In the genomic region with DNA sequence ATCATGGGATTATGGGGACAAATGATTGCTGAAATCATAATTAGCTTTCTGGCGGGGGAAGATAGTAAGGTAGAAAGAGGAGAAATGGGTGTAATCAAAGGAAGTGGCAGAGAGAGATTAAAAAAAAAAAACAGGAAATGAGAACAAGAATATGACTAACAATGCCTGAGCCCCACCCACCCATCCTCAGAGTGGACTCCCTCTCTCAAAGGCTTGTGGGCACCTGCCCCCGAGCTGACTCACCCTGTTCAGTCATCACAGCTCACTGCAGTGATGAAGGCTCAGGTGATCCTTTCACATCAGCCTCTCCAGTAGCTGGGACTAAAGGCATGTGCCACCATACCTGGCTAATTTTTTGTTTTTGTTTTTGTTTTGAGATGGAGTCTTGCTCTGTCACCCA, we compare ENCODE assay signal across 1 cellular context.
A peak's percentile ranks its signal among the peaks of the same experiment; 100 is the strongest.
TF ChIP-seq lines count a peak whose summit lies in the region.

No MANE protein-coding gene starts in this region.

TF ChIP-seq in GM12878, 131 proteins besides CTCF, POLR2A, EP300 and RAD21 (continued from another document and continues in another):
- no peak for TF ChIP-seq E4F1 (IDR thresholded peaks at IDR 0.05; ENCODE audit: borderline replicate concordance, partially characterized antibody)
- no peak for TF ChIP-seq HCFC1 (IDR thresholded peaks at IDR 0.05; ENCODE audit: low read length)
- no peak for TF ChIP-seq NR2F1 (conservative IDR thresholded peaks at IDR 0.05)
- no peak for TF ChIP-seq ZNF622 (IDR thresholded peaks at IDR 0.05)
- TF ChIP-seq HDAC2 (IDR thresholded peaks at IDR 0.05), result no peak
- no peak for TF ChIP-seq IKZF1 (conservative IDR thresholded peaks at IDR 0.05)
- TF ChIP-seq, protein P1, sequence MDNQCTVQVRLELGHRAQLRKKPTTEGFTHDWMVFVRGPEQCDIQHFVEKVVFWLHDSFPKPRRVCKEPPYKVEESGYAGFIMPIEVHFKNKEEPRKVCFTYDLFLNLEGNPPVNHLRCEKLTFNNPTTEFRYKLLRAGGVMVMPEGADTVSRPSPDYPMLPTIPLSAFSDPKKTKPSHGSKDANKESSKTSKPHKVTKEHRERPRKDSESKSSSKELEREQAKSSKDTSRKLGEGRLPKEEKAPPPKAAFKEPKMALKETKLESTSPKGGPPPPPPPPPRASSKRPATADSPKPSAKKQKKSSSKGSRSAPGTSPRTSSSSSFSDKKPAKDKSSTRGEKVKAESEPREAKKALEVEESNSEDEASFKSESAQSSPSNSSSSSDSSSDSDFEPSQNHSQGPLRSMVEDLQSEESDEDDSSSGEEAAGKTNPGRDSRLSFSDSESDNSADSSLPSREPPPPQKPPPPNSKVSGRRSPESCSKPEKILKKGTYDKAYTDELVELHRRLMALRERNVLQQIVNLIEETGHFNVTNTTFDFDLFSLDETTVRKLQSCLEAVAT (IDR thresholded peaks at IDR 0.05), result no peak
- TF ChIP-seq, protein P2, sequence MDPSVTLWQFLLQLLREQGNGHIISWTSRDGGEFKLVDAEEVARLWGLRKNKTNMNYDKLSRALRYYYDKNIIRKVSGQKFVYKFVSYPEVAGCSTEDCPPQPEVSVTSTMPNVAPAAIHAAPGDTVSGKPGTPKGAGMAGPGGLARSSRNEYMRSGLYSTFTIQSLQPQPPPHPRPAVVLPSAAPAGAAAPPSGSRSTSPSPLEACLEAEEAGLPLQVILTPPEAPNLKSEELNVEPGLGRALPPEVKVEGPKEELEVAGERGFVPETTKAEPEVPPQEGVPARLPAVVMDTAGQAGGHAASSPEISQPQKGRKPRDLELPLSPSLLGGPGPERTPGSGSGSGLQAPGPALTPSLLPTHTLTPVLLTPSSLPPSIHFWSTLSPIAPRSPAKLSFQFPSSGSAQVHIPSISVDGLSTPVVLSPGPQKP (IDR thresholded peaks at IDR 0.05; ENCODE audit: low read depth, low read length), result no peak
- no peak for TF ChIP-seq FOXK2 (IDR thresholded peaks at IDR 0.05)
- no peak for TF ChIP-seq KLF5 (IDR thresholded peaks at IDR 0.05; ENCODE audit: partially characterized antibody)
- no peak for TF ChIP-seq CBX5 (IDR thresholded peaks at IDR 0.05; ENCODE audit: low read depth)
- TF ChIP-seq NFXL1 (IDR thresholded peaks at IDR 0.05; ENCODE audit: borderline replicate concordance), result no peak
- no peak for TF ChIP-seq BMI1 (IDR thresholded peaks at IDR 0.05; ENCODE audit: borderline replicate concordance)
- no peak for TF ChIP-seq TBL1XR1 (IDR thresholded peaks at IDR 0.05; ENCODE audit: low read depth, low read length)
- peak; percentile 63; the same call in 1 of the 2 replicates for TF ChIP-seq NFIC (IDR thresholded peaks at IDR 0.05; ENCODE audit: low read depth, low read length)
- TF ChIP-seq FOS (IDR thresholded peaks at IDR 0.05; ENCODE audit: borderline replicate concordance, extremely low read depth, insufficient read length), result no peak
- TF ChIP-seq MYB (IDR thresholded peaks at IDR 0.05; ENCODE audit: borderline replicate concordance, low read depth, low read length), result no peak
- TF ChIP-seq, protein P3, sequence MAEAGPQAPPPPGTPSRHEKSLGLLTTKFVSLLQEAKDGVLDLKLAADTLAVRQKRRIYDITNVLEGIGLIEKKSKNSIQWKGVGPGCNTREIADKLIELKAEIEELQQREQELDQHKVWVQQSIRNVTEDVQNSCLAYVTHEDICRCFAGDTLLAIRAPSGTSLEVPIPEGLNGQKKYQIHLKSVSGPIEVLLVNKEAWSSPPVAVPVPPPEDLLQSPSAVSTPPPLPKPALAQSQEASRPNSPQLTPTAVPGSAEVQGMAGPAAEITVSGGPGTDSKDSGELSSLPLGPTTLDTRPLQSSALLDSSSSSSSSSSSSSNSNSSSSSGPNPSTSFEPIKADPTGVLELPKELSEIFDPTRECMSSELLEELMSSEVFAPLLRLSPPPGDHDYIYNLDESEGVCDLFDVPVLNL (IDR thresholded peaks at IDR 0.05; ENCODE audit: low read depth, low read length), result no peak
- no peak for TF ChIP-seq NFYA (IDR thresholded peaks at IDR 0.05; ENCODE audit: borderline replicate concordance, low read depth, low read length)
- TF ChIP-seq LARP7 (IDR thresholded peaks at IDR 0.05), result no peak
- TF ChIP-seq CHD2 (IDR thresholded peaks at IDR 0.05; ENCODE audit: borderline replicate concordance, low read depth, low read length), result no peak
- TF ChIP-seq MEF2A (IDR thresholded peaks at IDR 0.05; ENCODE audit: insufficient read depth, low read depth, low read length), result no peak
- TF ChIP-seq EED (IDR thresholded peaks at IDR 0.05; ENCODE audit: low read depth), result no peak
- peak; percentile 35; the same call in 1 of the 2 replicates for TF ChIP-seq RAD51 (IDR thresholded peaks at IDR 0.05)
- no peak for TF ChIP-seq SMAD5 (IDR thresholded peaks at IDR 0.05; ENCODE audit: low read depth)
- TF ChIP-seq NBN (IDR thresholded peaks at IDR 0.05), result peak; percentile 68
- TF ChIP-seq SREBF1 (IDR thresholded peaks at IDR 0.05; ENCODE audit: low read length), result no peak
- peak; percentile 66 for TF ChIP-seq BCL11A (IDR thresholded peaks at IDR 0.05; ENCODE audit: low read depth, low read length)
- TF ChIP-seq ZNF592 (IDR thresholded peaks at IDR 0.05), result no peak
- TF ChIP-seq SREBF2 (IDR thresholded peaks at IDR 0.05; ENCODE audit: low read length), result no peak
- TF ChIP-seq DPF2 (IDR thresholded peaks at IDR 0.05), result 0 out of 2 replicates have a peak, but pooled peaks have one; percentile 36
- no peak for TF ChIP-seq CHD1 (IDR thresholded peaks at IDR 0.05; ENCODE audit: low read depth, low read length)
- TF ChIP-seq RUNX3 (IDR thresholded peaks at IDR 0.05; ENCODE audit: low read length), result peak; percentile 71
- TF ChIP-seq ZBTB40 (IDR thresholded peaks at IDR 0.05; ENCODE audit: borderline replicate concordance), result no peak
- no peak for TF ChIP-seq PAX8 (IDR thresholded peaks at IDR 0.05)
- no peak for TF ChIP-seq CHD4 (IDR thresholded peaks at IDR 0.05)
- TF ChIP-seq, protein P4, sequence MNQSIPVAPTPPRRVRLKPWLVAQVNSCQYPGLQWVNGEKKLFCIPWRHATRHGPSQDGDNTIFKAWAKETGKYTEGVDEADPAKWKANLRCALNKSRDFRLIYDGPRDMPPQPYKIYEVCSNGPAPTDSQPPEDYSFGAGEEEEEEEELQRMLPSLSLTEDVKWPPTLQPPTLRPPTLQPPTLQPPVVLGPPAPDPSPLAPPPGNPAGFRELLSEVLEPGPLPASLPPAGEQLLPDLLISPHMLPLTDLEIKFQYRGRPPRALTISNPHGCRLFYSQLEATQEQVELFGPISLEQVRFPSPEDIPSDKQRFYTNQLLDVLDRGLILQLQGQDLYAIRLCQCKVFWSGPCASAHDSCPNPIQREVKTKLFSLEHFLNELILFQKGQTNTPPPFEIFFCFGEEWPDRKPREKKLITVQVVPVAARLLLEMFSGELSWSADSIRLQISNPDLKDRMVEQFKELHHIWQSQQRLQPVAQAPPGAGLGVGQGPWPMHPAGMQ (IDR thresholded peaks at IDR 0.05; ENCODE audit: borderline replicate concordance), result no peak
- no peak for TF ChIP-seq POLR2AphosphoS5 (IDR thresholded peaks at IDR 0.05; ENCODE audit: low read length)
- TF ChIP-seq PAX5 (IDR thresholded peaks at IDR 0.05; ENCODE audit: borderline replicate concordance, low read depth, low read length), result peak; percentile 74; the same call in 1 of the 2 replicates
- no peak for TF ChIP-seq ZNF24 (IDR thresholded peaks at IDR 0.05)
- no peak for TF ChIP-seq ZBED1 (IDR thresholded peaks at IDR 0.05; ENCODE audit: borderline replicate concordance)
- TF ChIP-seq CEBPB (IDR thresholded peaks at IDR 0.05; ENCODE audit: borderline replicate concordance in 1 of 2, low read depth in 2 of 2, low read length in 2 of 2), result no peak
